8 cellular contexts compared by ENCODE assay signal in genomic region chr7:101602484-101603241, GRCh38. TPM values are rescaled to one million over a fixed set of nuclear protein-coding genes. Genes with fewer than 3 reads are reported as not detected.
A peak's percentile ranks its signal among the peaks of the same experiment; 100 is the strongest.
DNase-seq lines count a peak whose midpoint lies in the region; ATAC-seq, FAIRE-seq and TF ChIP-seq lines count a peak whose summit lies in the region.

No MANE protein-coding gene starts in this region.

- H3K27me3 Mint-ChIP-seq in CD14-positive monocyte (ENCODE audit: low read depth in 3 of 3), result peaks cover 0 to 4% (median 0%) of the 10 kb centered on the region in 3 donors

- DNase-seq in CD14-positive monocyte (ENCODE audit: low spot score) (peak; percentile 67), H54 (ENCODE audit: insufficient read length, low spot score) (peak; percentile 81), NCI-H524 (lab: John Stamatoyannopoulos, UW) (peak; percentile 45 to 63), dermis microvascular lymphatic vessel endothelial cell (ENCODE audit: low read depth in 2 of 2) (peak; percentile 47 to 74), lung (ENCODE audit: low spot score) (peak; percentile 66)
- peak; percentile 69 for DNase-seq in activated CD4-positive, alpha-beta T cell treated with anti-CD3 and anti-CD28 coated beads, Interleukin-2, amount 50 U/mL, for 1 hour
- peak; percentile 43 for DNase-seq in stimulated activated CD8-positive, alpha-beta memory T cell treated with anti-CD3 and anti-CD28 coated beads, Interleukin-12 subunit alpha, Interleukin-12 subunit beta, amount 100 ng/mL, for 1 hour (ENCODE audit: low read depth)

- no peaks in the 10 kb centered on the region for H3K9me3 ChIP-seq in lung (ENCODE audit: control insufficient read depth in 2 of 2, insufficient read depth in 1 of 2, low read length in 1 of 2)

- no peaks in the 10 kb centered on the region for H3K4me1 Mint-ChIP-seq in CD14-positive monocyte

- peak; percentile 96 for TF ChIP-seq CTCF in CD14-positive monocyte (IDR thresholded peaks at IDR 0.05)
- TF ChIP-seq CTCF in lung (IDR thresholded peaks at IDR 0.05; ENCODE audit: control extremely low read depth, extremely low read depth), result peak; percentile 81

- ATAC-seq in lung (ENCODE audit: insufficient read depth, low FRiP score) (peak; percentile 43), GM21825 (IDR thresholded peaks at IDR 0.05; ENCODE audit: unreplicated experiment) (no peak)

- intact Hi-C loops in CD14-positive monocyte (cut with micrococcal nuclease), result loop anchor here (2.0 to 10.0 kb wide), 4 partner anchors 210 to 670 kb away; no protein-coding TSS in a partner anchor

- H3K36me3 ChIP-seq in lung (ENCODE audit: control insufficient read depth in 2 of 2, insufficient read depth in 2 of 2, low read length in 2 of 2), result no peaks in the 10 kb centered on the region

- no peaks in the 10 kb centered on the region for H3K36me3 Mint-ChIP-seq in CD14-positive monocyte

- no peak overlapping the region for H3K4me3 Mint-ChIP-seq in CD14-positive monocyte

- peak; percentile 38; the same call in 1 of the 2 replicates for TF ChIP-seq POLR2A in H54 (IDR thresholded peaks at IDR 0.05; ENCODE audit: low read depth, low read length)

- WGBS in lung, 2 donors, result 42 to 45% methylated on average over 25 of the region's 25 CpGs

- no peak overlapping the region for H3K27ac ChIP-seq in lung (ENCODE audit: low read depth in 1 of 2, low read length in 1 of 2)

- no peaks in the 10 kb centered on the region for H3K9me3 Mint-ChIP-seq in CD14-positive monocyte

- FAIRE-seq in H54 (lab: Jason Lieb, UNC), result no peak

- H3K4me3 ChIP-seq in lung, result no peak overlapping the region

- H3K27me3 ChIP-seq in lung (ENCODE audit: control insufficient read depth, insufficient read depth), result no peaks in the 10 kb centered on the region

- no peak overlapping the region for H3K27ac Mint-ChIP-seq in CD14-positive monocyte

- H3K4me1 ChIP-seq in lung (ENCODE audit: control insufficient read depth in 2 of 2, insufficient read depth in 2 of 2, low read length in 2 of 2), result no peaks in the 10 kb centered on the region

RNA-seq across cellular contexts. Expression of gene MYL10, which starts 26.4 kb away (rescaled TPM):
- polyA plus RNA-seq in CD14-positive monocyte (not detected), lung (not detected)
- total RNA-seq in dermis microvascular lymphatic vessel endothelial cell (not detected in 2 replicates), lung (not detected)
